ENCODE assay signal across 2 cellular contexts in the genomic region with DNA sequence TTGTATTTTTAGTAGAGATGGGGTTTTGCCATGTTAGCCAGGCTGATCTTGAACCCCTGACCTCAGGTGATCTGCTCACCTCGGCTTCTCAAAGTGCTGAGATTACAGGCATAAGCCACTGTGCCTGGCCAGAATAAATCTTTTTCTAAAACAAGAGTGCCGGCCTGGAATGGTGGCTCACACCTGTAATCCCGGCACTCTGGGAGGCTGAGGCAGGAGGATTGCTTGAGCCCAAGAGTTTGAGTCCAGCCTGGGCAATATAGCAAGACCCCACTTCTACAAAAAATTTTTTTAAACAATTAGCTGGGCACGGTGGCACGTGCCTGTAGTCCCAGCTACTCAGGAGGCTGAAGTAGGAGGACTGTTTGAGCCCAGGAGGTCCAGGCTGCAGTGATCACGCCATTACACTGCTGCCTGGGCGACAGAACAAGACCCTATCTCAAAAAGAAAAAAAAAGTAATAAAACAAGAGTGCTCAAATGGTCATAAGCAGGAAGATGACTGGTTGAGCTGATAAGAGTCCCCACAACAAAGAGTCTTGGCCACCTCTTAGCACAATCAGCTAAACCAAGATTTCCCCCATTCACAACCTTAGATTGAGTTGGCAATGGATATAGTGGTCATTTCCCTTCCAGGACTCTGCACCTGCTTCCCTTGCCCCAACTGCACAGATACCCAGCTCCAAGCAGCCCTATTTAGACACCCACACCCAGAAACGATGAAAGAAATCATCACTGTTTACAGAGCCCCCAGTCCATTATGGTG.
A peak's percentile ranks its signal among the peaks of the same experiment; 100 is the strongest.
TF ChIP-seq lines count a peak whose summit lies in the region.

No MANE protein-coding gene starts in this region.

TF ChIP-seq in HEK293, 187 proteins besides CTCF, POLR2A, EP300 and RAD21:
- TF ChIP-seq ZNF121 (tag by site-specific recombination; IDR thresholded peaks at IDR 0.05) (peak; percentile 71; the same call in 1 of the 2 replicates), ZNF555 (tag by site-specific recombination; conservative IDR thresholded peaks at IDR 0.05) (no peak), ZNF10 (tag by site-specific recombination; IDR thresholded peaks at IDR 0.05) (no peak)

TF ChIP-seq in K562, 482 proteins besides CTCF, POLR2A, EP300 and RAD21:
- TF ChIP-seq SETDB1 (IDR thresholded peaks at IDR 0.05; ENCODE audit: low read length) (no peak), ZNF436 (CRISPR knock-in tag; IDR thresholded peaks at IDR 0.05) (no peak), CBFA2T3 (IDR thresholded peaks at IDR 0.05) (peak; percentile 8; the same call in 1 of the 2 replicates), GABPB1 (CRISPR knock-in tag; IDR thresholded peaks at IDR 0.05) (no peak), TCF7 (IDR thresholded peaks at IDR 0.05; ENCODE audit: borderline replicate concordance) (peak; percentile 79), RBM17 (IDR thresholded peaks at IDR 0.05; ENCODE audit: borderline replicate concordance, low read depth, low read length) (no peak), CHD1 (IDR thresholded peaks at IDR 0.05; ENCODE audit: low read length) (no peak), ZNF121 (CRISPR knock-in tag; conservative IDR thresholded peaks at IDR 0.05) (peak; percentile 89)
